ENCODE assay signal across 1 cellular context in genomic region chr14:61561657-61562276, GRCh38.
TF ChIP-seq lines count a peak whose summit lies in the region.

No MANE protein-coding gene starts in this region.

TF ChIP-seq in HepG2, 621 proteins besides CTCF, POLR2A, EP300 and RAD21 (continued from another document and continues in another):
- TF ChIP-seq RERE (CRISPR knock-in tag; IDR thresholded peaks at IDR 0.05; ENCODE audit: low read depth) (0 out of 2 replicates have a peak, but pooled peaks have one; percentile 24), ZBTB25 (CRISPR knock-in tag; IDR thresholded peaks at IDR 0.05) (no peak), NR2F1 (CRISPR knock-in tag; IDR thresholded peaks at IDR 0.05) (no peak), POLR2AphosphoS5 (IDR thresholded peaks at IDR 0.05; ENCODE audit: low read depth, low read length) (peak; percentile 66), ZBTB8A (CRISPR knock-in tag; IDR thresholded peaks at IDR 0.05; ENCODE audit: borderline replicate concordance, low read depth) (no peak), ZNF670 (CRISPR knock-in tag; IDR thresholded peaks at IDR 0.05; ENCODE audit: borderline replicate concordance) (no peak), NR1H2 (CRISPR knock-in tag; IDR thresholded peaks at IDR 0.05; ENCODE audit: borderline replicate concordance, low read depth) (no peak), ELF1 (CRISPR knock-in tag; IDR thresholded peaks at IDR 0.05) (peak; percentile 92), ZNF382 (CRISPR knock-in tag; IDR thresholded peaks at IDR 0.05; ENCODE audit: borderline replicate concordance) (no peak), ELK4 (CRISPR knock-in tag; IDR thresholded peaks at IDR 0.05; ENCODE audit: borderline replicate concordance) (no peak; the same call in 1 of the 2 replicates), SRSF1 (optimal IDR thresholded peaks at IDR 0.05; ENCODE audit: low read depth, low read length) (peak; percentile 50), ZNF274 (CRISPR knock-in tag; IDR thresholded peaks at IDR 0.05) (peak; percentile 46; the same call in 1 of the 2 replicates), ZNF607 (CRISPR knock-in tag; IDR thresholded peaks at IDR 0.05; ENCODE audit: borderline replicate concordance) (0 out of 2 replicates have a peak, but pooled peaks have one; percentile 46), ZNF225 (CRISPR knock-in tag; IDR thresholded peaks at IDR 0.05) (no peak), ZNF33A (CRISPR knock-in tag; IDR thresholded peaks at IDR 0.05; ENCODE audit: borderline replicate concordance) (0 out of 2 replicates have a peak, but pooled peaks have one; percentile 64), NPAS2 (CRISPR knock-in tag; IDR thresholded peaks at IDR 0.05; ENCODE audit: borderline replicate concordance) (no peak), PBX3 (CRISPR knock-in tag; IDR thresholded peaks at IDR 0.05; ENCODE audit: borderline replicate concordance) (no peak), ZSCAN25 (CRISPR knock-in tag; IDR thresholded peaks at IDR 0.05) (peak; percentile 42), IRF2 (CRISPR knock-in tag; IDR thresholded peaks at IDR 0.05) (peak; percentile 84; the same call in 1 of the 2 replicates), SAP130 (CRISPR knock-in tag; IDR thresholded peaks at IDR 0.05; ENCODE audit: low read depth) (peak; percentile 94), HMG20A (CRISPR knock-in tag; IDR thresholded peaks at IDR 0.05; ENCODE audit: borderline replicate concordance) (peak; percentile 66; the same call in 1 of the 2 replicates), SNAPC4 (CRISPR knock-in tag; IDR thresholded peaks at IDR 0.05) (0 out of 2 replicates have a peak, but pooled peaks have one; percentile 62), AFF4 (CRISPR knock-in tag; IDR thresholded peaks at IDR 0.05) (peak; percentile 80), HOMEZ (CRISPR knock-in tag; IDR thresholded peaks at IDR 0.05; ENCODE audit: low read depth) (peak; percentile 38), ATM (IDR thresholded peaks at IDR 0.05; ENCODE audit: borderline replicate concordance) (no peak), ZNF510 (CRISPR knock-in tag; IDR thresholded peaks at IDR 0.05; ENCODE audit: low read depth) (peak; percentile 61; the same call in 1 of the 2 replicates), USF2 (IDR thresholded peaks at IDR 0.05; ENCODE audit: low read depth, low read length) (no peak), USF2 (CRISPR knock-in tag; IDR thresholded peaks at IDR 0.05; ENCODE audit: borderline replicate concordance) (peak; percentile 71), IRF9 (CRISPR knock-in tag; IDR thresholded peaks at IDR 0.05; ENCODE audit: borderline replicate concordance) (peak; percentile 78; the same call in 1 of the 2 replicates)
